In the genomic region with DNA sequence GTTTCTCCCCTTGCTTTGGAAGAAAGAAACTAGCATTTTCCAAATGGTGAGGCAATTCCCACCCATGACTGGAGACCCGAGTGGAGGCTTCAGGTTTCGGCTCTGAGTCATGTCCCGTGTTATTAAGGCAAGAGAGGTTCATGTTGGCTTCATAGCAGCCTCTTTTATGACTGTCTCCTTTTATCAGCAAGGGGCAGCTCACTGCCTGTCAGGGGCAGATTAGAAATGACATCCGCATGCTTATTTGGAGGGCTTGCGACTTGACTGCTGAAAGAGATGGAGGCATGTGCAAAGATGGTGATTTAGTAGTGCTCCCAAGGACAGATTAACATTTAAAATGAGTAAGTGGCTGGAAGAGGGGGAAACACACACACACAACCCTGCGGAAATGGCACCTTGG, we compare ENCODE assay signal across 1 cellular context.
TF ChIP-seq lines count a peak whose summit lies in the region.

No MANE protein-coding gene starts in this region.

TF ChIP-seq in K562, 482 proteins besides CTCF, POLR2A, EP300 and RAD21 (continues in another document):
- TF ChIP-seq, protein P1, sequence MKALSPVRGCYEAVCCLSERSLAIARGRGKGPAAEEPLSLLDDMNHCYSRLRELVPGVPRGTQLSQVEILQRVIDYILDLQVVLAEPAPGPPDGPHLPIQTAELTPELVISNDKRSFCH (CRISPR knock-in tag; IDR thresholded peaks at IDR 0.05): no peak
- TF ChIP-seq, protein P1 (tag; IDR thresholded peaks at IDR 0.05): no peak; the same call in 1 of the 2 replicates
- TF ChIP-seq GTF2E2 (tag; IDR thresholded peaks at IDR 0.05): no peak
- peak; percentile 87 to 91 for TF ChIP-seq ARNT (IDR thresholded peaks at IDR 0.05)
- TF ChIP-seq, protein P2, sequence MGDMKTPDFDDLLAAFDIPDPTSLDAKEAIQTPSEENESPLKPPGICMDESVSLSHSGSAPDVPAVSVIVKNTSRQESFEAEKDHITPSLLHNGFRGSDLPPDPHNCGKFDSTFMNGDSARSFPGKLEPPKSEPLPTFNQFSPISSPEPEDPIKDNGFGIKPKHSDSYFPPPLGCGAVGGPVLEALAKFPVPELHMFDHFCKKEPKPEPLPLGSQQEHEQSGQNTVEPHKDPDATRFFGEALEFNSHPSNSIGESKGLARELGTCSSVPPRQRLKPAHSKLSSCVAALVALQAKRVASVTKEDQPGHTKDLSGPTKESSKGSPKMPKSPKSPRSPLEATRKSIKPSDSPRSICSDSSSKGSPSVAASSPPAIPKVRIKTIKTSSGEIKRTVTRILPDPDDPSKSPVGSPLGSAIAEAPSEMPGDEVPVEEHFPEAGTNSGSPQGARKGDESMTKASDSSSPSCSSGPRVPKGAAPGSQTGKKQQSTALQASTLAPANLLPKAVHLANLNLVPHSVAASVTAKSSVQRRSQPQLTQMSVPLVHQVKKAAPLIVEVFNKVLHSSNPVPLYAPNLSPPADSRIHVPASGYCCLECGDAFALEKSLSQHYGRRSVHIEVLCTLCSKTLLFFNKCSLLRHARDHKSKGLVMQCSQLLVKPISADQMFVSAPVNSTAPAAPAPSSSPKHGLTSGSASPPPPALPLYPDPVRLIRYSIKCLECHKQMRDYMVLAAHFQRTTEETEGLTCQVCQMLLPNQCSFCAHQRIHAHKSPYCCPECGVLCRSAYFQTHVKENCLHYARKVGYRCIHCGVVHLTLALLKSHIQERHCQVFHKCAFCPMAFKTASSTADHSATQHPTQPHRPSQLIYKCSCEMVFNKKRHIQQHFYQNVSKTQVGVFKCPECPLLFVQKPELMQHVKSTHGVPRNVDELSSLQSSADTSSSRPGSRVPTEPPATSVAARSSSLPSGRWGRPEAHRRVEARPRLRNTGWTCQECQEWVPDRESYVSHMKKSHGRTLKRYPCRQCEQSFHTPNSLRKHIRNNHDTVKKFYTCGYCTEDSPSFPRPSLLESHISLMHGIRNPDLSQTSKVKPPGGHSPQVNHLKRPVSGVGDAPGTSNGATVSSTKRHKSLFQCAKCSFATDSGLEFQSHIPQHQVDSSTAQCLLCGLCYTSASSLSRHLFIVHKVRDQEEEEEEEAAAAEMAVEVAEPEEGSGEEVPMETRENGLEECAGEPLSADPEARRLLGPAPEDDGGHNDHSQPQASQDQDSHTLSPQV (IDR thresholded peaks at IDR 0.05): 0 out of 2 replicates have a peak, but pooled peaks have one; percentile 45
- TF ChIP-seq, protein P3, sequence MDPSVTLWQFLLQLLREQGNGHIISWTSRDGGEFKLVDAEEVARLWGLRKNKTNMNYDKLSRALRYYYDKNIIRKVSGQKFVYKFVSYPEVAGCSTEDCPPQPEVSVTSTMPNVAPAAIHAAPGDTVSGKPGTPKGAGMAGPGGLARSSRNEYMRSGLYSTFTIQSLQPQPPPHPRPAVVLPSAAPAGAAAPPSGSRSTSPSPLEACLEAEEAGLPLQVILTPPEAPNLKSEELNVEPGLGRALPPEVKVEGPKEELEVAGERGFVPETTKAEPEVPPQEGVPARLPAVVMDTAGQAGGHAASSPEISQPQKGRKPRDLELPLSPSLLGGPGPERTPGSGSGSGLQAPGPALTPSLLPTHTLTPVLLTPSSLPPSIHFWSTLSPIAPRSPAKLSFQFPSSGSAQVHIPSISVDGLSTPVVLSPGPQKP (CRISPR knock-in tag; IDR thresholded peaks at IDR 0.05): no peak
- TF ChIP-seq KDM1A (IDR thresholded peaks at IDR 0.05): peak; percentile 94 to 95
- TF ChIP-seq, protein P4, sequence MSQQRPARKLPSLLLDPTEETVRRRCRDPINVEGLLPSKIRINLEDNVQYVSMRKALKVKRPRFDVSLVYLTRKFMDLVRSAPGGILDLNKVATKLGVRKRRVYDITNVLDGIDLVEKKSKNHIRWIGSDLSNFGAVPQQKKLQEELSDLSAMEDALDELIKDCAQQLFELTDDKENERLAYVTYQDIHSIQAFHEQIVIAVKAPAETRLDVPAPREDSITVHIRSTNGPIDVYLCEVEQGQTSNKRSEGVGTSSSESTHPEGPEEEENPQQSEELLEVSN (IDR thresholded peaks at IDR 0.05; ENCODE audit: borderline replicate concordance in 1 of 2, extremely low read depth in 1 of 2, insufficient read depth in 1 of 2, insufficient read length in 1 of 2, low read depth in 1 of 2, low read length in 1 of 2, poor library complexity in 1 of 2, severe bottlenecking in 1 of 2): peak; percentile 34 to 56
- peak; percentile 98 for TF ChIP-seq KLF16 (IDR thresholded peaks at IDR 0.05)
- peak; percentile 100 for TF ChIP-seq TCF3 (CRISPR knock-in tag; IDR thresholded peaks at IDR 0.05)
- TF ChIP-seq, protein P5, sequence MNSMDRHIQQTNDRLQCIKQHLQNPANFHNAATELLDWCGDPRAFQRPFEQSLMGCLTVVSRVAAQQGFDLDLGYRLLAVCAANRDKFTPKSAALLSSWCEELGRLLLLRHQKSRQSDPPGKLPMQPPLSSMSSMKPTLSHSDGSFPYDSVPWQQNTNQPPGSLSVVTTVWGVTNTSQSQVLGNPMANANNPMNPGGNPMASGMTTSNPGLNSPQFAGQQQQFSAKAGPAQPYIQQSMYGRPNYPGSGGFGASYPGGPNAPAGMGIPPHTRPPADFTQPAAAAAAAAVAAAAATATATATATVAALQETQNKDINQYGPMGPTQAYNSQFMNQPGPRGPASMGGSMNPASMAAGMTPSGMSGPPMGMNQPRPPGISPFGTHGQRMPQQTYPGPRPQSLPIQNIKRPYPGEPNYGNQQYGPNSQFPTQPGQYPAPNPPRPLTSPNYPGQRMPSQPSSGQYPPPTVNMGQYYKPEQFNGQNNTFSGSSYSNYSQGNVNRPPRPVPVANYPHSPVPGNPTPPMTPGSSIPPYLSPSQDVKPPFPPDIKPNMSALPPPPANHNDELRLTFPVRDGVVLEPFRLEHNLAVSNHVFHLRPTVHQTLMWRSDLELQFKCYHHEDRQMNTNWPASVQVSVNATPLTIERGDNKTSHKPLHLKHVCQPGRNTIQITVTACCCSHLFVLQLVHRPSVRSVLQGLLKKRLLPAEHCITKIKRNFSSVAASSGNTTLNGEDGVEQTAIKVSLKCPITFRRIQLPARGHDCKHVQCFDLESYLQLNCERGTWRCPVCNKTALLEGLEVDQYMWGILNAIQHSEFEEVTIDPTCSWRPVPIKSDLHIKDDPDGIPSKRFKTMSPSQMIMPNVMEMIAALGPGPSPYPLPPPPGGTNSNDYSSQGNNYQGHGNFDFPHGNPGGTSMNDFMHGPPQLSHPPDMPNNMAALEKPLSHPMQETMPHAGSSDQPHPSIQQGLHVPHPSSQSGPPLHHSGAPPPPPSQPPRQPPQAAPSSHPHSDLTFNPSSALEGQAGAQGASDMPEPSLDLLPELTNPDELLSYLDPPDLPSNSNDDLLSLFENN (IDR thresholded peaks at IDR 0.05; ENCODE audit: low read depth in 2 of 2, low read length in 2 of 2): peak in 1 of 2 experiments; percentile 97; a peak in 2 of 4 replicates
- peak; percentile 96 for TF ChIP-seq FOSL1 (tag; conservative IDR thresholded peaks at IDR 0.05)
- TF ChIP-seq, protein P6, sequence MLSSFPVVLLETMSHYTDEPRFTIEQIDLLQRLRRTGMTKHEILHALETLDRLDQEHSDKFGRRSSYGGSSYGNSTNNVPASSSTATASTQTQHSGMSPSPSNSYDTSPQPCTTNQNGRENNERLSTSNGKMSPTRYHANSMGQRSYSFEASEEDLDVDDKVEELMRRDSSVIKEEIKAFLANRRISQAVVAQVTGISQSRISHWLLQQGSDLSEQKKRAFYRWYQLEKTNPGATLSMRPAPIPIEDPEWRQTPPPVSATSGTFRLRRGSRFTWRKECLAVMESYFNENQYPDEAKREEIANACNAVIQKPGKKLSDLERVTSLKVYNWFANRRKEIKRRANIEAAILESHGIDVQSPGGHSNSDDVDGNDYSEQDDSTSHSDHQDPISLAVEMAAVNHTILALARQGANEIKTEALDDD (IDR thresholded peaks at IDR 0.05): peak; percentile 70
- TF ChIP-seq TCF7L2 (IDR thresholded peaks at IDR 0.05; ENCODE audit: low read depth, low read length): no peak
- TF ChIP-seq GATA2 (CRISPR knock-in tag; IDR thresholded peaks at IDR 0.05): peak; percentile 99
- no peak for TF ChIP-seq RBBP5 (IDR thresholded peaks at IDR 0.05; ENCODE audit: borderline replicate concordance, insufficient read depth, low read length, poor library complexity, severe bottlenecking)
- peak; percentile 95 for TF ChIP-seq HDAC2 (IDR thresholded peaks at IDR 0.05)
- TF ChIP-seq MTA2 (IDR thresholded peaks at IDR 0.05; ENCODE audit: low read depth): peak; percentile 99
- TF ChIP-seq KHSRP (IDR thresholded peaks at IDR 0.05): peak; percentile 81
- peak; percentile 85 for TF ChIP-seq MYNN (IDR thresholded peaks at IDR 0.05)
- no peak for TF ChIP-seq MYNN (CRISPR knock-in tag; IDR thresholded peaks at IDR 0.05)
- TF ChIP-seq ZKSCAN8 (CRISPR knock-in tag; IDR thresholded peaks at IDR 0.05): peak; percentile 63; the same call in 1 of the 2 replicates
- TF ChIP-seq SMAD4 (CRISPR knock-in tag; conservative IDR thresholded peaks at IDR 0.05): peak; percentile 90
- no peak for TF ChIP-seq MCM2 (IDR thresholded peaks at IDR 0.05; ENCODE audit: low read depth)
- TF ChIP-seq ZNF57 (CRISPR knock-in tag; IDR thresholded peaks at IDR 0.05): no peak
- no peak for TF ChIP-seq LARP7 (IDR thresholded peaks at IDR 0.05)
- peak; percentile 94 for TF ChIP-seq NEUROD1 (IDR thresholded peaks at IDR 0.05; ENCODE audit: borderline replicate concordance, low read depth, low read length, partially characterized antibody)
- TF ChIP-seq, protein P7, sequence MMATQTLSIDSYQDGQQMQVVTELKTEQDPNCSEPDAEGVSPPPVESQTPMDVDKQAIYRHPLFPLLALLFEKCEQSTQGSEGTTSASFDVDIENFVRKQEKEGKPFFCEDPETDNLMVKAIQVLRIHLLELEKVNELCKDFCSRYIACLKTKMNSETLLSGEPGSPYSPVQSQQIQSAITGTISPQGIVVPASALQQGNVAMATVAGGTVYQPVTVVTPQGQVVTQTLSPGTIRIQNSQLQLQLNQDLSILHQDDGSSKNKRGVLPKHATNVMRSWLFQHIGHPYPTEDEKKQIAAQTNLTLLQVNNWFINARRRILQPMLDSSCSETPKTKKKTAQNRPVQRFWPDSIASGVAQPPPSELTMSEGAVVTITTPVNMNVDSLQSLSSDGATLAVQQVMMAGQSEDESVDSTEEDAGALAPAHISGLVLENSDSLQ (IDR thresholded peaks at IDR 0.05): peak; percentile 91
- TF ChIP-seq NFRKB (IDR thresholded peaks at IDR 0.05; ENCODE audit: low read depth): 0 out of 2 replicates have a peak, but pooled peaks have one; percentile 24
- no peak for TF ChIP-seq ZSCAN32 (CRISPR knock-in tag; IDR thresholded peaks at IDR 0.05)
- no peak for TF ChIP-seq ASH1L (IDR thresholded peaks at IDR 0.05; ENCODE audit: borderline replicate concordance, low read depth, partially characterized antibody)
- TF ChIP-seq SMARCE1 (IDR thresholded peaks at IDR 0.05): peak; percentile 99
- TF ChIP-seq SIX5 (IDR thresholded peaks at IDR 0.05; ENCODE audit: borderline replicate concordance in 1 of 2, insufficient read depth in 1 of 2, low read depth in 1 of 2, low read length in 2 of 2): no peak
- TF ChIP-seq, protein P8, sequence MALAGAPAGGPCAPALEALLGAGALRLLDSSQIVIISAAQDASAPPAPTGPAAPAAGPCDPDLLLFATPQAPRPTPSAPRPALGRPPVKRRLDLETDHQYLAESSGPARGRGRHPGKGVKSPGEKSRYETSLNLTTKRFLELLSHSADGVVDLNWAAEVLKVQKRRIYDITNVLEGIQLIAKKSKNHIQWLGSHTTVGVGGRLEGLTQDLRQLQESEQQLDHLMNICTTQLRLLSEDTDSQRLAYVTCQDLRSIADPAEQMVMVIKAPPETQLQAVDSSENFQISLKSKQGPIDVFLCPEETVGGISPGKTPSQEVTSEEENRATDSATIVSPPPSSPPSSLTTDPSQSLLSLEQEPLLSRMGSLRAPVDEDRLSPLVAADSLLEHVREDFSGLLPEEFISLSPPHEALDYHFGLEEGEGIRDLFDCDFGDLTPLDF (CRISPR knock-in tag; IDR thresholded peaks at IDR 0.05): no peak
- TF ChIP-seq ZBTB1 (CRISPR knock-in tag; IDR thresholded peaks at IDR 0.05; ENCODE audit: borderline replicate concordance, low read depth): no peak
- TF ChIP-seq GATAD2A (IDR thresholded peaks at IDR 0.05): peak; percentile 96
- peak; percentile 39; the same call in 1 of the 2 replicates for TF ChIP-seq TCF7 (IDR thresholded peaks at IDR 0.05; ENCODE audit: borderline replicate concordance)
- TF ChIP-seq RCOR1 (IDR thresholded peaks at IDR 0.05; ENCODE audit: borderline replicate concordance in 1 of 2, low read depth in 2 of 2, low read length in 2 of 2): peak; percentile 91 to 94
- TF ChIP-seq, protein P9, sequence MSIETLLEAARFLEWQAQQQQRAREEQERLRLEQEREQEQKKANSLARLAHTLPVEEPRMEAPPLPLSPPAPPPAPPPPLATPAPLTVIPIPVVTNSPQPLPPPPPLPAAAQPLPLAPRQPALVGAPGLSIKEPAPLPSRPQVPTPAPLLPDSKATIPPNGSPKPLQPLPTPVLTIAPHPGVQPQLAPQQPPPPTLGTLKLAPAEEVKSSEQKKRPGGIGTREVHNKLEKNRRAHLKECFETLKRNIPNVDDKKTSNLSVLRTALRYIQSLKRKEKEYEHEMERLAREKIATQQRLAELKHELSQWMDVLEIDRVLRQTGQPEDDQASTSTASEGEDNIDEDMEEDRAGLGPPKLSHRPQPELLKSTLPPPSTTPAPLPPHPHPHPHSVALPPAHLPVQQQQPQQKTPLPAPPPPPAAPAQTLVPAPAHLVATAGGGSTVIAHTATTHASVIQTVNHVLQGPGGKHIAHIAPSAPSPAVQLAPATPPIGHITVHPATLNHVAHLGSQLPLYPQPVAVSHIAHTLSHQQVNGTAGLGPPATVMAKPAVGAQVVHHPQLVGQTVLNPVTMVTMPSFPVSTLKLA (conservative IDR thresholded peaks at IDR 0.05): peak; percentile 79 to 93
- no peak for TF ChIP-seq MYBL2 (IDR thresholded peaks at IDR 0.05; ENCODE audit: low read depth)
- no peak for TF ChIP-seq MYBL2 (CRISPR knock-in tag; IDR thresholded peaks at IDR 0.05; ENCODE audit: borderline replicate concordance)
- peak; percentile 61 for TF ChIP-seq TAF1 (IDR thresholded peaks at IDR 0.05; ENCODE audit: control insufficient read depth, extremely low read depth, insufficient read depth, low read length, severe bottlenecking)
- TF ChIP-seq FOXP1 (CRISPR knock-in tag; IDR thresholded peaks at IDR 0.05): no peak
- no peak for TF ChIP-seq KLF10 (CRISPR knock-in tag; IDR thresholded peaks at IDR 0.05)
- TF ChIP-seq NCOA4 (IDR thresholded peaks at IDR 0.05; ENCODE audit: partially characterized antibody): peak; percentile 80
- peak; percentile 92 for TF ChIP-seq JUN (IDR thresholded peaks at IDR 0.05; ENCODE audit: borderline replicate concordance, low read depth, low read length)
- TF ChIP-seq JUN (CRISPR knock-in tag; IDR thresholded peaks at IDR 0.05; ENCODE audit: borderline replicate concordance): no peak
- no peak for TF ChIP-seq ZNF75A (CRISPR knock-in tag; IDR thresholded peaks at IDR 0.05)
- no peak for TF ChIP-seq FIP1L1 (IDR thresholded peaks at IDR 0.05; ENCODE audit: low read depth, low read length, poor library complexity, severe bottlenecking)
- TF ChIP-seq TEAD1 (CRISPR knock-in tag; IDR thresholded peaks at IDR 0.05): peak in 1 of 2 experiments; percentile 79; a peak in 2 of 4 replicates
